ENCODE assay signal across 12 cellular contexts in the genomic region with DNA sequence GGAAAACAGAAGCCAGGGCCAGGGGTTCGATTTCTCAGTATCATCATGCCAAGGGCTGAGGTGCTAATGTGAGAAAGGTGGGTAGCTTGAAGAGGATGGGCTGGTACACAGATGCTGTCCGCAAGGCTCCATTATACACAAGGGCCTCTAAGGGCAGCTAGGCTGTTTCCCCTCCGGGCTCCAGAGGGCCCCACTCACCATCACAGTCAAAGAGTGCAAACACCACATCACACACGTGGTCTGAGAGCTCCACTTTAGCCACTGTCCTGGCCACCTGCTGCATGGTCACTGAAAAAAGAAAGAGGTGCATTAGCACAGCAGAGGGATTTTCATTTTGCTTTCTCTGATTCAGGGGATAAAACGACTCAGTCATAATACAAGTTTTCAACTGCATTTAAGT. TPM values are rescaled to one million over a fixed set of nuclear protein-coding genes. Genes with fewer than 3 reads are reported as not detected.
DNase-seq lines count a peak whose midpoint lies in the region; ATAC-seq and TF ChIP-seq lines count a peak whose summit lies in the region.
"Had no signal": no experiment of that assay in that cellular context is flagged by ENCODE, and none has a peak within 500 bp of the region (broad histone marks: within the 10 kb centered on the region; RNA-seq: fewer than 3 reads in every experiment).

No MANE protein-coding gene starts in this region.

- H3K27ac ChIP-seq in endodermal cell (ENCODE audit: low read depth, low read length): no peak overlapping the region
- H3K27ac ChIP-seq: tibial nerve had no signal

- intact Hi-C loops in activated T-helper 1 cell treated with anti-CD3 and anti-CD28 coated beads, Interleukin-12 subunit alpha, Interleukin-12 subunit beta, Interleukin-2, Interleukin-4 antibody, amounts not matched to agents 30 ng/mL and 10 ng/mL and 1 ng/mL, durations not matched to agents 14 hours and 24 hours and 36 hours (cut with micrococcal nuclease): no loop called here

- peaks cover 5% of the 10 kb centered on the region for H3K36me3 ChIP-seq in endodermal cell (ENCODE audit: control insufficient read depth, insufficient read depth, low read length)

- H3K4me3 Mint-ChIP-seq in endodermal cell: no peak overlapping the region
- H3K4me3 Mint-ChIP-seq in activated T-helper 1 cell treated with anti-CD3 and anti-CD28 coated beads, Interleukin-12 subunit alpha, Interleukin-12 subunit beta, Interleukin-2, Interleukin-4 antibody, amounts not matched to agents 30 ng/mL and 10 ng/mL and 1 ng/mL, durations not matched to agents 14 hours and 24 hours and 36 hours: no peak overlapping the region
- H3K4me3 Mint-ChIP-seq: naive thymus-derived CD4-positive, alpha-beta T cell had no signal

- peak; percentile 49 for TF ChIP-seq CTCF in endodermal cell (conservative IDR thresholded peaks at IDR 0.05)

- H3K27me3 Mint-ChIP-seq in endodermal cell (ENCODE audit: insufficient read depth): no peaks in the 10 kb centered on the region
- no peaks in the 10 kb centered on the region for H3K27me3 Mint-ChIP-seq in activated T-helper 1 cell treated with anti-CD3 and anti-CD28 coated beads, Interleukin-12 subunit alpha, Interleukin-12 subunit beta, Interleukin-2, Interleukin-4 antibody, amounts not matched to agents 30 ng/mL and 10 ng/mL and 1 ng/mL, durations not matched to agents 14 hours and 24 hours and 36 hours (ENCODE audit: insufficient read depth)
- H3K27me3 Mint-ChIP-seq: naive thymus-derived CD4-positive, alpha-beta T cell had no signal

- H3K36me3 Mint-ChIP-seq in endodermal cell (ENCODE audit: low read depth): peaks cover 14% of the 10 kb centered on the region
- H3K36me3 Mint-ChIP-seq in activated T-helper 1 cell treated with anti-CD3 and anti-CD28 coated beads, Interleukin-12 subunit alpha, Interleukin-12 subunit beta, Interleukin-2, Interleukin-4 antibody, amounts not matched to agents 30 ng/mL and 10 ng/mL and 1 ng/mL, durations not matched to agents 14 hours and 24 hours and 36 hours (ENCODE audit: low read depth): peaks cover 6% of the 10 kb centered on the region

- H3K9me3 ChIP-seq in endodermal cell (ENCODE audit: control insufficient read depth, low read length): no peaks in the 10 kb centered on the region
- H3K9me3 ChIP-seq: tibial nerve had no signal

- H3K4me1 Mint-ChIP-seq in endodermal cell: peaks cover 18% of the 10 kb centered on the region
- H3K4me1 Mint-ChIP-seq in activated T-helper 1 cell treated with anti-CD3 and anti-CD28 coated beads, Interleukin-12 subunit alpha, Interleukin-12 subunit beta, Interleukin-2, Interleukin-4 antibody, amounts not matched to agents 30 ng/mL and 10 ng/mL and 1 ng/mL, durations not matched to agents 14 hours and 24 hours and 36 hours (ENCODE audit: low read depth): peaks cover 18% of the 10 kb centered on the region

- H3K27me3 ChIP-seq in endodermal cell (ENCODE audit: control insufficient read depth, insufficient read depth, low read length, poor library complexity, severe bottlenecking): no peaks in the 10 kb centered on the region
- H3K27me3 ChIP-seq: tibial nerve had no signal

- no peaks in the 10 kb centered on the region for H3K9me3 Mint-ChIP-seq in endodermal cell
- H3K9me3 Mint-ChIP-seq in activated T-helper 1 cell treated with anti-CD3 and anti-CD28 coated beads, Interleukin-12 subunit alpha, Interleukin-12 subunit beta, Interleukin-2, Interleukin-4 antibody, amounts not matched to agents 30 ng/mL and 10 ng/mL and 1 ng/mL, durations not matched to agents 14 hours and 24 hours and 36 hours: no peaks in the 10 kb centered on the region
- H3K9me3 Mint-ChIP-seq: naive thymus-derived CD4-positive, alpha-beta T cell had no signal

- peaks cover 11% of the 10 kb centered on the region for H3K4me1 ChIP-seq in endodermal cell (ENCODE audit: control insufficient read depth, insufficient read depth, low read length)
- H3K4me1 ChIP-seq: tibial nerve had no signal

- no peak overlapping the region for H3K9ac ChIP-seq in endodermal cell (ENCODE audit: extremely low read depth, low read length, poor library complexity, severe bottlenecking)

- 64 to 81% methylated on average over 3 to 5 of the region's 5 CpGs for WGBS in endodermal cell (ENCODE audit: insufficient coverage in 1 of 2, insufficient read length in 1 of 2), 2 experiments

- peak; percentile 14 for DNase-seq in DMS 273 (lab: John Stamatoyannopoulos, UW; ENCODE audit: unreplicated experiment)
- DNase-seq in DMS 273 treated with DMSO at 0.1 percent for 48 hours (lab: John Stamatoyannopoulos, UW): no peak
- peak; percentile 29 for DNase-seq in MV-4-11 (lab: John Stamatoyannopoulos, UW)
- peak; percentile 61 for DNase-seq in endodermal cell
- peak; percentile 74 for DNase-seq in pons (ENCODE audit: low spot score)
- no peak for DNase-seq in GF-D8 (lab: John Stamatoyannopoulos, UW)
- DNase-seq in activated T-helper 1 cell treated with anti-CD3 and anti-CD28 coated beads, Interleukin-12 subunit alpha, Interleukin-12 subunit beta, Interleukin-2, Interleukin-4 antibody, amounts not matched to agents 30 ng/mL and 10 ng/mL and 1 ng/mL, durations not matched to agents 14 hours and 24 hours and 36 hours (ENCODE audit: low spot score): no peak
- DNase-seq: 8988T; naive thymus-derived CD4-positive, alpha-beta T cell; stimulated activated CD4-positive, alpha-beta T cell treated with anti-CD3 and anti-CD28 coated beads, Interleukin-2, amount 100 ng/mL, for 24 hours had no signal

- no peak overlapping the region for H3K4me3 ChIP-seq in endodermal cell (ENCODE audit: low read length)
- H3K4me3 ChIP-seq: tibial nerve had no signal

- peak overlapping the region; percentile 74 for H3K27ac Mint-ChIP-seq in endodermal cell
- no peak overlapping the region for H3K27ac Mint-ChIP-seq in activated T-helper 1 cell treated with anti-CD3 and anti-CD28 coated beads, Interleukin-12 subunit alpha, Interleukin-12 subunit beta, Interleukin-2, Interleukin-4 antibody, amounts not matched to agents 30 ng/mL and 10 ng/mL and 1 ng/mL, durations not matched to agents 14 hours and 24 hours and 36 hours
- H3K27ac Mint-ChIP-seq: naive thymus-derived CD4-positive, alpha-beta T cell had no signal

- no peak for ATAC-seq in GM18517 (IDR thresholded peaks at IDR 0.05; ENCODE audit: unreplicated experiment)
- ATAC-seq: naive thymus-derived CD4-positive, alpha-beta T cell had no signal

RNA-seq across cellular contexts. Expression of a gene that starts 20.9 kb away (rescaled TPM):
- 10 to 100 TPM; 22.6 to 27.5 TPM for total RNA-seq in endodermal cell
- 18.3 TPM for polyA plus RNA-seq in endodermal cell (2013, experiment 1 of 2)
- 17.5 TPM for polyA plus RNA-seq in endodermal cell (2013, experiment 2 of 2)
- total RNA-seq in activated T-helper 1 cell treated with anti-CD3 and anti-CD28 coated beads, Interleukin-12 subunit alpha, Interleukin-12 subunit beta, Interleukin-2, Interleukin-4 antibody, amounts not matched to agents 30 ng/mL and 10 ng/mL and 1 ng/mL, durations not matched to agents 14 hours and 24 hours and 36 hours: 32.4 and 38.0 TPM in 2 replicates

Comparison
In these comparisons a context has a peak if more than half of its experiments do, and no peak if none do; other contexts are left out.
1. DNase-seq: peak in DMS 273 (single experiment), MV-4-11 (single experiment), endodermal cell (single experiment) and pons (single experiment); none in DMS 273 treated with DMSO at 0.1 percent for 48 hours (single experiment), GF-D8 (single experiment) and activated T-helper 1 cell treated with anti-CD3 and anti-CD28 coated beads, Interleukin-12 subunit alpha, Interleukin-12 subunit beta, Interleukin-2, Interleukin-4 antibody, amounts not matched to agents 30 ng/mL and 10 ng/mL and 1 ng/mL, durations not matched to agents 14 hours and 24 hours and 36 hours (single experiment).